Comparison of ENCODE assay signal across 1 cellular context in the genomic region with DNA sequence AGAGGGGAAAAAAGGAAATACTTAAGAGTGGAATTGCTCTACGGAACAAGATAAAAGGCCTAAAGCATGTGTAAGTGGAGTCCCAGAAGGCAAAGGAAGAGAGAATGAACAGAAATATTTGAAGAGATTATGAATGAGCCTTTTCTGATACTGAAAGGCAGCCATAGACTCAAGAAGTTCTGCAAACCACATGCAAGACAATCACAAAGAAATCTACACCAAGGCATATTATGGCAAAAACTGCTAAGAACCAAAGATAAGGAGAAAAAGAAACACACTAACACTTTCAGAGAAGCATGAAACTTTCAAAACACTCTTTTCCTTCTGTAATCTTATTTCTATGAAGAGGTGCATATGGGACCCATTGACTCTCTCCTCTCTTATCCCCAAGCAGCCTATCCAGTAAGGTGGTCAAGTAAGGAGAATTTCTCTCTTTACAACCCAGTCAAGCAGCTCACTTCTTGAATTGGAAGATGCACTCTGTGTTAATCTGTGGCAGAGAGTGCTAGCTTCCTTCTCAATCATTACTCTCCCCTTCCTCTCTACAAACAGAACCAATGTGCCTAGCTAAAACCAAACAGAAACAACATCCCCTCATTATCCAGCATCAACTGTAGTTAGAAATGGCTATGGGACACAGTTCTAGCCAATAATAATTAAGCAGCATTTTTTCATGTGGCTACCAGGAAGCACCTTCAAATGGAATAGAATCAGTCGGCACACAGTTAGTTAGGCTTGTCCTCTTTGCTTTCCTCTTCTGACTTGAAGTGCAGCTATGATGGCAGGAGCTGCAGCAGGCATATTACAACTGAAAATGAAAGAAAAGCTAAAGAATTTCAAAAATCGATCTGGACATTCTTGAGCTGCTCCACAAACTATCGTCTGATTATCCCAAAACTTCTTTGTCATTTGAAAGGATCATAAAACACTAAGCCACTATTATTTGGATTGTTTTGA.
TF ChIP-seq lines count a peak whose summit lies in the region.

No MANE protein-coding gene starts in this region.

TF ChIP-seq in GM12878, 131 proteins besides CTCF, POLR2A, EP300 and RAD21:
- TF ChIP-seq RAD51 (IDR thresholded peaks at IDR 0.05): no peak
- TF ChIP-seq BRCA1 (IDR thresholded peaks at IDR 0.05; ENCODE audit: low read depth, low read length): no peak
- no peak for TF ChIP-seq SIX5 (IDR thresholded peaks at IDR 0.05; ENCODE audit: low read depth, low read length, severe bottlenecking)
- TF ChIP-seq SPI1 (IDR thresholded peaks at IDR 0.05; ENCODE audit: borderline replicate concordance, insufficient read depth, low read depth, low read length): no peak
